Comparison of ENCODE assay signal across 10 cellular contexts in genomic region chr5:56585973-56586740, GRCh38.
A peak's percentile ranks its signal among the peaks of the same experiment; 100 is the strongest.
DNase-seq lines count a peak whose midpoint lies in the region; ATAC-seq and TF ChIP-seq lines count a peak whose summit lies in the region.
"Had no signal": no experiment of that assay in that cellular context is flagged by ENCODE, and none has a peak within 500 bp of the region (broad histone marks: within the 10 kb centered on the region; RNA-seq: fewer than 3 reads in every experiment).

No MANE protein-coding gene starts in this region.

- H3K9me3 ChIP-seq in gastrocnemius medialis, result no peaks in the 10 kb centered on the region

- peaks cover 5 to 19% of the 10 kb centered on the region in 2 donors for H3K4me1 ChIP-seq in gastrocnemius medialis

- no peaks in the 10 kb centered on the region for H3K27me3 ChIP-seq in gastrocnemius medialis

- TF ChIP-seq POLR2A in NB4 (IDR thresholded peaks at IDR 0.05; ENCODE audit: extremely low read depth, insufficient read length) (no peak), gastrocnemius medialis (IDR thresholded peaks at IDR 0.05) (no peak)

- H3K4me3 ChIP-seq in NB4 (ENCODE audit: low read depth, low read length), result no peak overlapping the region
- H3K4me3 ChIP-seq in gastrocnemius medialis, result peak overlapping the region in 2 of 4 donors; percentile 5 to 37

- TF ChIP-seq CTCF in NB4 (IDR thresholded peaks at IDR 0.05; ENCODE audit: low read depth, low read length) (no peak), VCaP (conservative IDR thresholded peaks at IDR 0.05) (no peak), gastrocnemius medialis (IDR thresholded peaks at IDR 0.05 in 4 of 5, conservative IDR thresholded peaks at IDR 0.05 in 1 of 5) (no peak)

- H3K27ac ChIP-seq in VCaP (peak overlapping the region; percentile 42; the same call in 1 of the 2 replicates), gastrocnemius medialis (peak overlapping the region; percentile 50 to 71 (median 67))

- H3K36me3 ChIP-seq in gastrocnemius medialis, result no peaks in the 10 kb centered on the region

- in situ Hi-C loops in gastrocnemius medialis (cut with MboI; ENCODE audit: low sequenced_read_pairs in 4 of 4), result no loop called here

- DNase-seq in NB4 (ENCODE audit: low read depth) (peak; percentile 66), left ventricle myocardium superior (peak; percentile 64), gastrocnemius medialis (peak in 1 of 2 donors; percentile 24), NOMO-1 treated with DMSO at 0.1 percent for 48 hours (lab: John Stamatoyannopoulos, UW; ENCODE audit: unreplicated experiment) (no peak), hypothalamus (lab: John Stamatoyannopoulos, UW) (no peak), hippocampal formation (lab: John Stamatoyannopoulos, UW) (no peak), EL (no peak)
- DNase-seq: activated CD4-positive, CD25-positive, alpha-beta regulatory T cell treated with anti-CD3 and anti-CD28 coated beads, Interleukin-2, amount 50 U/mL, for 72 hours; NCI-H446 treated with DMSO at 0.1 percent for 48 hours had no signal

- intact Hi-C loops in left ventricle myocardium superior (cut with micrococcal nuclease), result no loop called here
- intact Hi-C loops in gastrocnemius medialis (cut with DNase I; ENCODE audit: low total_unique reads), result no loop called here

- ATAC-seq in left ventricle myocardium superior (peak; percentile 83), gastrocnemius medialis (peak; percentile 59 to 66)

Comparison
In these comparisons a context has a peak if more than half of its experiments do, and no peak if none do; other contexts are left out.
1. DNase-seq: peak in NB4 (single experiment) and left ventricle myocardium superior (single experiment); none in NOMO-1 treated with DMSO at 0.1 percent for 48 hours (single experiment), hypothalamus (0 of 51), hippocampal formation (0 of 2) and EL (single experiment).